In the genomic region with DNA sequence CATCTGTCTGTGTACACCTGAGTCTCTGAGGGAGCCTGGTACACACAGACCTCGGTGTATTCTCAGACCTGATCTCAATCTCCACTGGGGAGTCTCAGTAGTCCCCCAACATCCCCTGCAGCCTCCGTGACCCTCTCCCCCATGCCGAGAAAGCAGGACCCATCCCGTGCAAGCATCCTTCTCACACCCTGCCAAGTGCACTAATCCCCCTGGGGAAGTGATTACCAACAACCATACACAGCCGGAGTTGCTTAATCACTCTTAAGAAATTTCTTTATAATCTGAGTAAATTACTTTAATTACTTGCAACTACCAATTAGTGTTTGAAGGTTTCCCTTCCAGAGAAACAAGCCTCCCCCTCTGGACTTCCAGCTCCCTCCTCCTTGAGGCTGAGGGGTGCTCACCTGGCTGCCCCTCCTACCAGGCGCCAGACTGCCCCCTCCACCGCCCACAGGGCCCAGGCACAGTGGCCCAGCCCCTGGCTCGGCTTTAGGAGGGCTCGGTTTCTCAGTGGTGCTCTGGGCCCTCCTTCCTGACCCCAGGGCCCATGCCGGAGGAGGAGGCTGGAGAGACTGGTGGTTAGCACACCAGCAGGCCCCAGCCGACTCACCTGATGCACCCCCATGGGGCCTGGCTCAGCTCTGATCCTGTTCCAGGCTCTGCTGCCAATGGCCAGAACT, we compare ENCODE assay signal across 17 cellular contexts.
"Had no signal": no experiment of that assay in that cellular context is flagged by ENCODE, and none has a peak within 500 bp of the region (broad histone marks: within the 10 kb centered on the region; RNA-seq: fewer than 3 reads in every experiment).

No MANE protein-coding gene starts in this region.

- FAIRE-seq: kidney had no signal

- DNase-seq: dorsolateral prefrontal cortex; effector CD8-positive, alpha-beta T cell; foreskin melanocyte; head of caudate nucleus; kidney; left cardiac atrium; left ventricle myocardium inferior; mesenchymal stem cell; midbrain; psoas muscle; retina; sigmoid colon; stimulated activated CD4-positive, alpha-beta T cell treated with anti-CD3 and anti-CD28 coated beads, Interleukin-2, amount 100 ng/mL, for 24 hours; stimulated activated CD4-positive, alpha-beta T cell treated with anti-CD3 and anti-CD28 coated beads, Interleukin-4, amount 100 ng/mL, for 4 hours; stimulated activated naive B cell treated with anti-CD40 and anti-IgM and Interleukin-4, amounts not matched to agents 10 μg/mL and 1 μg/mL and 100 μg/mL, for 72 hours; stimulated activated naive CD8-positive, alpha-beta T cell treated with anti-CD3 and anti-CD28 coated beads, Interleukin-15, amount 100 ng/mL, for 72 hours; transverse colon had no signal
